Comparison of ENCODE assay signal across 19 cellular contexts in genomic region chr5:3010953-3011763, GRCh38.
"Had no signal": no experiment of that assay in that cellular context is flagged by ENCODE, and none has a peak within 500 bp of the region (broad histone marks: within the 10 kb centered on the region; RNA-seq: fewer than 3 reads in every experiment).

No MANE protein-coding gene starts in this region.

- H3K4me1 ChIP-seq: adrenal gland, colonic mucosa, gastroesophageal sphincter, neural progenitor cell, upper lobe of left lung had no signal

- H3K9me3 ChIP-seq: adrenal gland, colonic mucosa, gastroesophageal sphincter, thoracic aorta, upper lobe of left lung had no signal

- DNase-seq: activated CD4-positive, alpha-beta memory T cell treated with anti-CD3 and anti-CD28 coated beads, Interleukin-2, amount 10 ng/mL, durations not matched to agents 7 days and 5 days; activated CD4-positive, alpha-beta T cell treated with anti-CD3 and anti-CD28 coated beads, Interleukin-2, amount 10 ng/mL, durations not matched to agents 24 days and 14 days; adrenal gland; colonic mucosa; hypothalamus; left cardiac atrium; mesendoderm; naive thymus-derived CD4-positive, alpha-beta T cell; stimulated activated CD4-positive, alpha-beta T cell treated with anti-CD3 and anti-CD28 coated beads, Interleukin-15, amount 100 ng/mL, for 24 hours; stimulated activated naive B cell treated with anti-CD40 and anti-IgM and Interleukin-4, amounts not matched to agents 10 μg/mL and 1 μg/mL and 100 μg/mL, for 72 hours; upper lobe of left lung had no signal

- H3K27ac ChIP-seq: adrenal gland, colonic mucosa, epithelial cell of prostate, gastroesophageal sphincter, neural progenitor cell, thoracic aorta, upper lobe of left lung, VCaP had no signal

- ATAC-seq: activated CD4-positive, CD25-positive, alpha-beta regulatory T cell treated with anti-CD3 and anti-CD28 coated beads, Interleukin-2, amount 50 U/mL, for 24 hours; gastroesophageal sphincter; left cardiac atrium; naive thymus-derived CD4-positive, alpha-beta T cell; sciatic nerve; stimulated activated naive B cell treated with anti-CD40 and anti-IgM and Interleukin-4, amounts not matched to agents 10 μg/mL and 1 μg/mL and 100 μg/mL, for 72 hours had no signal

- H3K36me3 ChIP-seq: adrenal gland, colonic mucosa, gastroesophageal sphincter, neural progenitor cell, thoracic aorta, upper lobe of left lung had no signal

- H3K27me3 ChIP-seq: adrenal gland, colonic mucosa, gastroesophageal sphincter, neural progenitor cell, upper lobe of left lung had no signal

- H3K4me3 ChIP-seq: adrenal gland, colonic mucosa, gastroesophageal sphincter, neural progenitor cell, smooth muscle cell, thoracic aorta, upper lobe of left lung had no signal
